ENCODE assay signal across 8 cellular contexts in genomic region chr1:112722601-112723510, GRCh38. TPM values are rescaled to one million over a fixed set of nuclear protein-coding genes. Genes with fewer than 3 reads are reported as not detected.
A peak's percentile ranks its signal among the peaks of the same experiment; 100 is the strongest.
DNase-seq lines count a peak whose midpoint lies in the region; ATAC-seq and TF ChIP-seq lines count a peak whose summit lies in the region.

No MANE protein-coding gene starts in this region.

- H3K36me3 Mint-ChIP-seq in GM23338 (ENCODE audit: low read depth): no peaks in the 10 kb centered on the region; the same call in 2 of the 3 replicates

- no peak overlapping the region for H3K14ac ChIP-seq in trophoblast cell (ENCODE audit: low read length)

- H3K36me3 ChIP-seq in GM23338 (ENCODE audit: insufficient read depth): no peaks in the 10 kb centered on the region
- H3K36me3 ChIP-seq in NT2/D1 (ENCODE audit: insufficient read depth, insufficient read length, low read length): no peaks in the 10 kb centered on the region
- H3K36me3 ChIP-seq in fibroblast of lung (ENCODE audit: control insufficient read depth, insufficient read depth, low read length): no peaks in the 10 kb centered on the region
- H3K36me3 ChIP-seq in trophoblast cell (ENCODE audit: control insufficient read depth in 1 of 2, insufficient read depth in 2 of 2, low read length in 2 of 2): no peaks in the 10 kb centered on the region
- no peaks in the 10 kb centered on the region for H3K36me3 ChIP-seq in A673 (ENCODE audit: insufficient read depth, low read length, poor library complexity, severe bottlenecking)

- no peak overlapping the region for H3K27ac Mint-ChIP-seq in GM23338

- peak overlapping the region; percentile 68 for H4K8ac ChIP-seq in trophoblast cell (ENCODE audit: low read depth, low read length)

- no peak overlapping the region for H3K27ac ChIP-seq in GM23338 (ENCODE audit: low read depth)
- H3K27ac ChIP-seq in fibroblast of lung (ENCODE audit: insufficient read depth, low read length): no peak overlapping the region
- no peak overlapping the region for H3K27ac ChIP-seq in trophoblast cell (ENCODE audit: low read depth, low read length)
- H3K27ac ChIP-seq in A673 (ENCODE audit: low read depth, low read length, poor library complexity, severe bottlenecking): no peak overlapping the region

- no peak overlapping the region for H3K18ac ChIP-seq in trophoblast cell (ENCODE audit: low read length)

- no peaks in the 10 kb centered on the region for H3K9me2 ChIP-seq in GM23338 (ENCODE audit: insufficient read depth)

- no peak overlapping the region for H2BK12ac ChIP-seq in trophoblast cell (ENCODE audit: low read length)

- POLR2A ChIA-PET in A673 (lab: Charles Lee; ENCODE audit: low non-redundant PET): interaction anchor here (0.6 kb wide), 1 partner anchor 23 kb away, joined by 7 read pairs; no protein-coding TSS in a partner anchor

- H3K9me3 ChIP-seq in NT2/D1 (ENCODE audit: insufficient read depth, low read length): 0 out of 2 replicates have a peak, but pooled peaks cover 3% of the 10 kb centered on the region
- H3K9me3 ChIP-seq in fibroblast of lung (ENCODE audit: control insufficient read depth, insufficient read depth, low read depth, low read length): no peaks in the 10 kb centered on the region
- H3K9me3 ChIP-seq in trophoblast cell (ENCODE audit: insufficient read depth, low read depth, low read length): no peaks in the 10 kb centered on the region
- no peaks in the 10 kb centered on the region for H3K9me3 ChIP-seq in A673 (ENCODE audit: low read depth, low read length, poor library complexity, severe bottlenecking)

- TF ChIP-seq CTCF in GM23338 (conservative IDR thresholded peaks at IDR 0.05; ENCODE audit: low read depth in 2 of 2): no peak
- TF ChIP-seq CTCF in fibroblast of lung (conservative IDR thresholded peaks at IDR 0.05 in 1 of 2, IDR thresholded peaks at IDR 0.05 in 1 of 2; ENCODE audit: low read depth in 1 of 2, low read length in 2 of 2): no peak
- TF ChIP-seq CTCF in A673 (conservative IDR thresholded peaks at IDR 0.05; ENCODE audit: low read depth, low read length): no peak

- DNase-seq in GM23338 (ENCODE audit: low spot score) (peak; percentile 68), NT2/D1 (ENCODE audit: low read depth, low spot score) (no peak), fibroblast of lung (ENCODE audit: low read depth in 2 of 2) (peak; percentile 42 to 47), trophoblast cell (peak; percentile 68 to 80), A673 (ENCODE audit: low spot score) (no peak), NOMO-1 treated with DMSO at 0.1 percent for 48 hours (lab: John Stamatoyannopoulos, UW; ENCODE audit: unreplicated experiment) (no peak), GOT3 (lab: John Stamatoyannopoulos, UW) (no peak)
- no peak for DNase-seq in activated CD4-positive, alpha-beta T cell treated with anti-CD3 and anti-CD28 coated beads, Interleukin-2, amount 50 U/mL, for 4 hours

- H3K4me3 Mint-ChIP-seq in GM23338: peak overlapping the region; percentile 69

- peaks cover 6% of the 10 kb centered on the region; the same call in 1 of the 2 replicates for H3K4me1 ChIP-seq in GM23338 (ENCODE audit: insufficient read depth)
- peaks cover 15% of the 10 kb centered on the region for H3K4me1 ChIP-seq in NT2/D1 (ENCODE audit: insufficient read depth, insufficient read length)
- H3K4me1 ChIP-seq in fibroblast of lung (ENCODE audit: control insufficient read depth, extremely low read depth, insufficient read depth, low read length): peaks cover 4% of the 10 kb centered on the region
- peaks cover 9 to 11% of the 10 kb centered on the region in 2 experiments for H3K4me1 ChIP-seq in trophoblast cell (ENCODE audit: control insufficient read depth in 1 of 2, insufficient read depth in 2 of 2, low read length in 2 of 2)
- no peaks in the 10 kb centered on the region for H3K4me1 ChIP-seq in A673 (ENCODE audit: insufficient read depth, low read length, poor library complexity, severe bottlenecking)

- no TSS peak for BruUV-seq in A673 (replicated peaks; lab: Mats Ljungman, UMichigan)

- H4K20me1 ChIP-seq in GM23338 (replicated peaks; ENCODE audit: insufficient read depth) (no peaks in the 10 kb centered on the region), fibroblast of lung (ENCODE audit: control insufficient read depth, extremely low read depth, insufficient read depth, low read length) (no peaks in the 10 kb centered on the region)

- H3K4me2 ChIP-seq in GM23338 (peak overlapping the region; percentile 77), fibroblast of lung (ENCODE audit: extremely low read depth, insufficient read depth, low read length) (peak overlapping the region; percentile 40), trophoblast cell (ENCODE audit: low read length) (peak overlapping the region; percentile 39)

- H4K12ac ChIP-seq in trophoblast cell (ENCODE audit: low read depth, low read length): no peak overlapping the region

- H2AFZ ChIP-seq in GM23338: peak overlapping the region; percentile 98
- peak overlapping the region; percentile 59 for H2AFZ ChIP-seq in fibroblast of lung (ENCODE audit: low read length)
- peak overlapping the region; percentile 64 for H2AFZ ChIP-seq in trophoblast cell (ENCODE audit: insufficient read depth, low read length, poor library complexity)

- peaks cover 19% of the 10 kb centered on the region for H3K4me1 Mint-ChIP-seq in GM23338

- no peaks in the 10 kb centered on the region for H3K9me3 Mint-ChIP-seq in GM23338

- ATAC-seq in GM23338: peak; percentile 69

- H3K23ac ChIP-seq in trophoblast cell (ENCODE audit: low read length): no peak overlapping the region

- H3F3A ChIP-seq in GM23338 (replicated peaks; ENCODE audit: low read depth): 0 out of 2 replicates have a peak, but pooled peaks cover 5% of the 10 kb centered on the region

- H3K4me3 ChIP-seq in GM23338 (peak overlapping the region; percentile 56), NT2/D1 (ENCODE audit: insufficient read length, low read depth) (peak overlapping the region; percentile 40), fibroblast of lung (replicated peaks in 1 of 4; ENCODE audit: control extremely low read depth in 1 of 4, insufficient read depth in 1 of 4, low read depth in 3 of 4, low read length in 4 of 4) (no peak overlapping the region), trophoblast cell (ENCODE audit: low read depth, low read length) (no peak overlapping the region), A673 (ENCODE audit: low read depth, low read length, poor library complexity, severe bottlenecking) (no peak overlapping the region)

- H3K9ac ChIP-seq in NT2/D1 (ENCODE audit: insufficient read length, low read depth) (peak overlapping the region; percentile 68), fibroblast of lung (ENCODE audit: insufficient read depth, low read length) (no peak overlapping the region), trophoblast cell (ENCODE audit: low read length) (no peak overlapping the region)

- H2BK120ac ChIP-seq in trophoblast cell (ENCODE audit: insufficient read depth, low read length, poor library complexity): no peak overlapping the region

- H3K27me3 Mint-ChIP-seq in GM23338 (ENCODE audit: insufficient read depth, low read depth, poor library complexity): peaks cover 26% of the 10 kb centered on the region

- CTCF ChIA-PET in A673 (lab: Charles Lee): no interaction called here

- H3K27me3 ChIP-seq in GM23338 (ENCODE audit: insufficient read depth): peaks cover 53% of the 10 kb centered on the region
- H3K27me3 ChIP-seq in NT2/D1 (ENCODE audit: insufficient read depth, insufficient read length): peaks cover 44% of the 10 kb centered on the region
- peaks cover 3% of the 10 kb centered on the region for H3K27me3 ChIP-seq in fibroblast of lung (ENCODE audit: control insufficient read depth, insufficient read depth, low read length)
- H3K27me3 ChIP-seq in trophoblast cell (ENCODE audit: insufficient read depth, low read length): no peaks in the 10 kb centered on the region
- H3K27me3 ChIP-seq in A673 (replicated peaks; ENCODE audit: insufficient read depth, low read depth, low read length, poor library complexity): peaks cover 51% of the 10 kb centered on the region

- intact Hi-C loops in A673 (cut with micrococcal nuclease; ENCODE audit: unreplicated experiment): no loop called here

- no peaks in the 10 kb centered on the region for H3K79me2 ChIP-seq in GM23338 (replicated peaks; ENCODE audit: insufficient read depth)
- H3K79me2 ChIP-seq in fibroblast of lung (ENCODE audit: control insufficient read depth, insufficient read depth, low read length): no peaks in the 10 kb centered on the region
- H3K79me2 ChIP-seq in trophoblast cell (ENCODE audit: control insufficient read depth, insufficient read depth, low read length, poor library complexity): no peaks in the 10 kb centered on the region

- H3K79me1 ChIP-seq in trophoblast cell (ENCODE audit: low read length): no peaks in the 10 kb centered on the region

- H4K91ac ChIP-seq in trophoblast cell (ENCODE audit: low read depth, low read length): no peak overlapping the region

- no CpG with 5 or more reads among the region's 35 CpGs for WGBS in trophoblast cell (ENCODE audit: extremely low coverage, insufficient coverage, insufficient read length)

- no peak overlapping the region for H2AK5ac ChIP-seq in trophoblast cell (ENCODE audit: low read length)

- no peak overlapping the region for H3K4ac ChIP-seq in trophoblast cell (ENCODE audit: low read depth, low read length)

- H2BK5ac ChIP-seq in trophoblast cell (ENCODE audit: low read depth, low read length, poor library complexity): no peak overlapping the region

RNA-seq across cellular contexts. Expression of gene PPM1J, which starts 7.7 kb away (rescaled TPM):
- 12.7 and 22.4 TPM in 2 replicates for total RNA-seq in GM23338 (2014; rRNA removed; shearing (Covaris generic))
- 17.9 and 19.0 TPM in 2 replicates for polyA plus RNA-seq in GM23338 (2016; fragmentation: Nextera tagmentation; extraction: Ambion mirVana)
- total RNA-seq in fibroblast of lung: 0.83 and 1.0 TPM in 2 replicates
- polyA plus RNA-seq in fibroblast of lung: 0.62 and 0.79 TPM in 2 replicates
- 0.72 and 0.99 TPM in 2 replicates for polyA plus RNA-seq in fibroblast of lung (2012)
- polyA minus RNA-seq in fibroblast of lung (ENCODE audit: low replicate concordance): 0.96 and 1.3 TPM in 2 replicates
- 2.2 and 2.3 TPM in 2 replicates for polyA plus RNA-seq in trophoblast cell (2013)
- 0.28 and 0.52 TPM in 2 replicates for total RNA-seq in A673 (2021)

RNA-seq across cellular contexts. Expression of gene RHOC, which starts 15.9 kb away (rescaled TPM):
- 51.3 and 65.4 TPM in 2 replicates for total RNA-seq in GM23338 (2014; rRNA removed; shearing (Covaris generic))
- polyA plus RNA-seq in GM23338 (2016; fragmentation: Nextera tagmentation; extraction: Ambion mirVana) (73.5 and 76.7 TPM in 2 replicates), fibroblast of lung (857 and 1,115 TPM in 2 replicates)
- total RNA-seq in fibroblast of lung (386 and 484 TPM in 2 replicates), A673 (2021) (54.3 and 62.5 TPM in 2 replicates)
- 761 and 793 TPM in 2 replicates for polyA plus RNA-seq in fibroblast of lung (2012)
- 917 and 1,040 TPM in 2 replicates for polyA minus RNA-seq in fibroblast of lung (ENCODE audit: low replicate concordance)
- polyA plus RNA-seq in trophoblast cell (2013): 286 and 295 TPM in 2 replicates

RNA-seq across cellular contexts. Expression of gene MOV10, which starts 48.4 kb away (rescaled TPM):
- 56.8 and 77.6 TPM in 2 replicates for total RNA-seq in GM23338 (2014; rRNA removed; shearing (Covaris generic))
- polyA plus RNA-seq in GM23338 (2016; fragmentation: Nextera tagmentation; extraction: Ambion mirVana): 52.4 and 53.6 TPM in 2 replicates
- 40.3 and 42.9 TPM in 2 replicates for total RNA-seq in fibroblast of lung
- polyA plus RNA-seq in fibroblast of lung: 39.6 and 51.8 TPM in 2 replicates
- polyA plus RNA-seq in fibroblast of lung (2012): 67.4 and 79.3 TPM in 2 replicates
- 117 and 218 TPM in 2 replicates for polyA minus RNA-seq in fibroblast of lung (ENCODE audit: low replicate concordance)
- polyA plus RNA-seq in trophoblast cell (2013): 55.1 and 55.6 TPM in 2 replicates
- 87.1 and 114 TPM in 2 replicates for total RNA-seq in A673 (2021)

Comparison
In these comparisons a context has a peak if more than half of its experiments do, and no peak if none do; other contexts are left out.
1. DNase-seq: peak in GM23338 (single experiment), fibroblast of lung (2 of 2) and trophoblast cell (2 of 2); none in NT2/D1 (single experiment), A673 (single experiment), NOMO-1 treated with DMSO at 0.1 percent for 48 hours (single experiment), GOT3 (single experiment) and activated CD4-positive, alpha-beta T cell treated with anti-CD3 and anti-CD28 coated beads, Interleukin-2, amount 50 U/mL, for 4 hours (0 of 2).
2. H3K4me3 ChIP-seq: peak in GM23338 (single experiment) and NT2/D1 (single experiment); none in fibroblast of lung (0 of 4), trophoblast cell (single experiment) and A673 (single experiment).
3. Peak in every context shown above with its lines, with median percentiles within 50 percentile points of each other: H2AFZ ChIP-seq and H3K4me2 ChIP-seq.